ENCODE assay signal across 1 cellular context in the genomic region with DNA sequence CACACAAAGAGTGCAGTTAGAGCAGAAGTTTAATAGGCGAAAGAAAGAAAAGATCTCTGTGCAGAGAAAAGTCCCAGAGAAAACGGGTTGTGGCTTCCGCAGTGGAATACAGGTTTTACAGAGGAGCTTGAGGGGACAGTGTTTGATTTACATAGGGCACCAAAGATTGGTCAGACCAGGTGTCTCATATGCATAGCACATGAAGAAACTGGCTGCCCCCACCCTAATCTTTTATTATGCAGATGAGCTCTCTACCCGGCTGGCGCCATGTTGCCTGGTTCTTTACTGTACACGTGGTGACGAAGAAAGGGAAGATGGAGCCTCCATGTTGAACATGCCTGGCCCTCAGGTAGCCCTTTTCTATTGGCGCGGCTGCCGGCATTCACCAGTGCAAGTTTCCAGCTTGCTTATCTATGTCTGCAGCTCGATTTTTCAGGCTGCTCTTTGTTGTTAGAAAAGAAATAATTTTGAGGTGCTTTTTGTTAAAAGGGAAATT.
A peak's percentile ranks its signal among the peaks of the same experiment; 100 is the strongest.
TF ChIP-seq lines count a peak whose summit lies in the region.

No MANE protein-coding gene starts in this region.

TF ChIP-seq in K562, 482 proteins besides CTCF, POLR2A, EP300 and RAD21 (continued from another document):
- TF ChIP-seq, protein P1, sequence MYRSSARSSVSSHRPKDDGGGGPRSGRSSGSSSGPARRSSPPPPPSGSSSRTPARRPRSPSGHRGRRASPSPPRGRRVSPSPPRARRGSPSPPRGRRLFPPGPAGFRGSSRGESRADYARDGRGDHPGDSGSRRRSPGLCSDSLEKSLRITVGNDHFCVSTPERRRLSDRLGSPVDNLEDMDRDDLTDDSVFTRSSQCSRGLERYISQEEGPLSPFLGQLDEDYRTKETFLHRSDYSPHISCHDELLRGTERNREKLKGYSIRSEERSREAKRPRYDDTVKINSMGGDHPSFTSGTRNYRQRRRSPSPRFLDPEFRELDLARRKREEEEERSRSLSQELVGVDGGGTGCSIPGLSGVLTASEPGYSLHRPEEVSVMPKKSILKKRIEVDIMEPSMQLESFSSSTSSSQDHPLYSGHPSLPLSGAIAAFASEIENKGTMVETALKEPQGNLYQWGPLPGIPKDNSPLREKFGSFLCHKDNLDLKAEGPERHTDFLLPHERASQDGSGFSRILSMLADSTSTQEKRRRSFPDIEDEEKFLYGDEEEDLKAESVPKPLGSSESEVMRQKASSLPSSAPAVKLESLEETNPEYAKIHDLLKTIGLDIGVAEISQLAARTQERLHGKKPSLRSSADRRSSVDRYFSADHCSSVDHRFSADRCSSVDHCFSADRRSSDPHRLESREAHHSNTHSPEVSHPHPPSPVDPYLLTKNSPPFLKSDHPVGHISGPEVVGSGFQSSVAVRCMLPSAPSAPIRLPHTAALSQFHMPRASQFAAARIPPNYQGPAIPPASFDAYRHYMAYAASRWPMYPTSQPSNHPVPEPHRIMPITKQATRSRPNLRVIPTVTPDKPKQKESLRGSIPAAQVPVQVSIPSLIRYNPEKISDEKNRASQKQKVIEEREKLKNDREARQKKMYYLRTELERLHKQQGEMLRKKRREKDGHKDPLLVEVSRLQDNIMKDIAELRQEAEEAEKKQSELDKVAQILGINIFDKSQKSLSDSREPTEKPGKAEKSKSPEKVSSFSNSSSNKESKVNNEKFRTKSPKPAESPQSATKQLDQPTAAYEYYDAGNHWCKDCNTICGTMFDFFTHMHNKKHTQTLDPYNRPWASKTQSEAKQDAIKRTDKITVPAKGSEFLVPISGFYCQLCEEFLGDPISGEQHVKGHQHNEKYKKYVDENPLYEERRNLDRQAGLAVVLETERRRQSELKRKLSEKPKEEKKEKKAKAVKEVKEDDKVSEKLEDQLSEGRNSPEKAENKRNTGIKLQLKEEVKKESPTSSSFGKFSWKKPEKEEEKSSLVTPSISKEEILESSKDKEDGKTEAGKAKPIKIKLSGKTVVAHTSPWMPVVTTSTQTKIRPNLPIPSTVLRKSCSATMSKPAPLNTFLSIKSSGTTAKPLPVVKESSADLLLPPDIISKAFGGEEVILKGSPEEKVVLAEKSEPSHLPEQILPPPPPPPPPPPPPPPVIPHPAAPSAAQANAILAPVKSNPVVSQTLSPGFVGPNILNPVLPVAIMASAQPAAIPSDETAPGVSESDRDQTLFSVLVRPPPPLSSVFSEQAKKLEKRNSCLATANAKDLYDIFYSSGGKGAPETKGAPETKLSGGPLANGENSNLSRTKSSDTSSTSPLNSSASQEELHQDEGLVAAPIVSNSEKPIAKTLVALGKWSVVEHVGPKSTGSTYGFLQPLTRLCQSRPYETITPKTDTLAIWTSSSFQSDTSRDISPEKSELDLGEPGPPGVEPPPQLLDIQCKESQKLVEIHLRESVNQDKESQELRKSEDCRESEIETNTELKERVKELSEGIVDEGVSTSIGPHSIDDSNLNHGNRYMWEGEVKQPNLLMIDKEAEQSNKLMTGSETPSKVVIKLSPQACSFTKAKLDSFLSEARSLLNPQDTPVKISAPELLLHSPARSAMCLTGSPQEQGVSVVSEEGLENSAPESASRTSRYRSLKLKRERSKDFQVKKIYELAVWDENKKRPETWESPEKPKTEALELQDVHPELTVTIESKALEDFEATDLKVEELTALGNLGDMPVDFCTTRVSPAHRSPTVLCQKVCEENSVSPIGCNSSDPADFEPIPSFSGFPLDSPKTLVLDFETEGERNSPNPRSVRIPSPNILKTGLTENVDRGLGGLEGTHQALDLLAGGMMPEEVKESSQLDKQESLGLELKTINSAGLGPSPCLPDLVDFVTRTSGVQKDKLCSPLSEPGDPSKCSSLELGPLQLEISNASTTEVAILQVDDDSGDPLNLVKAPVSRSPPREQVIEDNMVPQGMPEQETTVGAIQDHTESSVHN (IDR thresholded peaks at IDR 0.05; ENCODE audit: borderline replicate concordance in 1 of 2, low read depth in 1 of 2): no peak
- TF ChIP-seq CBX5 (IDR thresholded peaks at IDR 0.05; ENCODE audit: borderline replicate concordance, low read depth) (no peak), HNRNPLL (IDR thresholded peaks at IDR 0.05; ENCODE audit: low read depth, low read length, poor library complexity, severe bottlenecking) (no peak), KLF6 (CRISPR knock-in tag; IDR thresholded peaks at IDR 0.05; ENCODE audit: borderline replicate concordance) (no peak)
- TF ChIP-seq, protein P2, sequence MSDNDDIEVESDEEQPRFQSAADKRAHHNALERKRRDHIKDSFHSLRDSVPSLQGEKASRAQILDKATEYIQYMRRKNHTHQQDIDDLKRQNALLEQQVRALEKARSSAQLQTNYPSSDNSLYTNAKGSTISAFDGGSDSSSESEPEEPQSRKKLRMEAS (CRISPR knock-in tag; IDR thresholded peaks at IDR 0.05): peak; percentile 15; the same call in 1 of the 2 replicates
TF ChIP-seq in K562: peak in this region for 8.
